In the genomic region with DNA sequence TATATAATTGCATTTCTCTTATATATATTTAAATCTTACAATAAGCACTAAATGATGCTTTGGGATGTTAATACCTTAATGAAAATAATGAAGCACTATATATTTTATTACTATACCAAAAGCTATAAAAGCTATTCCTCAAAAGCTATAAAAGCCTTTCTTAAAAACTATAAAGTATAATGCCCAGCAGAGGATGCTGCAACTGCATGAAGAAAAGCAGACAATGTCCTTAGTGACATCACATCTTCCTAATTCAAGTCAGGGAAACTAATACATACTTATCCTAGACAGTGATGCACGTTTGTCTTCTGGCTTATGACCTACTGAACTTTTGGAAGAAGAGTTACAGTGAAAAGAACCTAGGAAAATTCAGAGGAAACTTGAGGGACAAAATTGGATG, we compare ENCODE assay signal across 1 cellular context.
TF ChIP-seq lines count a peak whose summit lies in the region.

No MANE protein-coding gene starts in this region.

TF ChIP-seq in HepG2, 621 proteins besides CTCF, POLR2A, EP300 and RAD21:
- TF ChIP-seq BRD4 (CRISPR knock-in tag; IDR thresholded peaks at IDR 0.05) (no peak), STAG1 (CRISPR knock-in tag; IDR thresholded peaks at IDR 0.05) (peak; percentile 35)
- TF ChIP-seq, protein P1, sequence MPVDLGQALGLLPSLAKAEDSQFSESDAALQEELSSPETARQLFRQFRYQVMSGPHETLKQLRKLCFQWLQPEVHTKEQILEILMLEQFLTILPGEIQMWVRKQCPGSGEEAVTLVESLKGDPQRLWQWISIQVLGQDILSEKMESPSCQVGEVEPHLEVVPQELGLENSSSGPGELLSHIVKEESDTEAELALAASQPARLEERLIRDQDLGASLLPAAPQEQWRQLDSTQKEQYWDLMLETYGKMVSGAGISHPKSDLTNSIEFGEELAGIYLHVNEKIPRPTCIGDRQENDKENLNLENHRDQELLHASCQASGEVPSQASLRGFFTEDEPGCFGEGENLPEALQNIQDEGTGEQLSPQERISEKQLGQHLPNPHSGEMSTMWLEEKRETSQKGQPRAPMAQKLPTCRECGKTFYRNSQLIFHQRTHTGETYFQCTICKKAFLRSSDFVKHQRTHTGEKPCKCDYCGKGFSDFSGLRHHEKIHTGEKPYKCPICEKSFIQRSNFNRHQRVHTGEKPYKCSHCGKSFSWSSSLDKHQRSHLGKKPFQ (CRISPR knock-in tag; IDR thresholded peaks at IDR 0.05; ENCODE audit: insufficient replicate concordance) = no peak
